In genomic region chr19:4897146-4897545, GRCh38 we compare ENCODE assay signal across 21 cellular contexts. TPM values are rescaled to one million over a fixed set of nuclear protein-coding genes. Genes with fewer than 3 reads are reported as not detected.
"Had no signal": no experiment of that assay in that cellular context is flagged by ENCODE, and none has a peak within 500 bp of the region (broad histone marks: within the 10 kb centered on the region; RNA-seq: fewer than 3 reads in every experiment).

No MANE protein-coding gene starts in this region.

- H3K4me1 ChIP-seq: suprapubic skin had no signal

- ATAC-seq: activated CD4-positive, alpha-beta T cell treated with anti-CD3 and anti-CD28 coated beads for 36 hours; mucosa of descending colon; natural killer cell; right cardiac atrium had no signal

- H3K27me3 ChIP-seq: dorsolateral prefrontal cortex, suprapubic skin had no signal

- H3K36me3 ChIP-seq: left ventricle myocardium inferior, suprapubic skin, WERI-Rb-1 had no signal

- H3K27ac ChIP-seq: dorsolateral prefrontal cortex, left ventricle myocardium inferior, suprapubic skin, WERI-Rb-1 had no signal

- H3K9me3 ChIP-seq: left ventricle myocardium inferior, mucosa of descending colon, suprapubic skin had no signal

- H3K4me3 ChIP-seq: dorsolateral prefrontal cortex, left ventricle myocardium inferior, mucosa of descending colon, suprapubic skin had no signal

- DNase-seq: activated CD4-positive, alpha-beta memory T cell treated with anti-CD3 and anti-CD28 coated beads, Interleukin-2, amount 10 ng/mL, durations not matched to agents 7 days and 5 days; activated CD4-positive, alpha-beta T cell treated with anti-CD3 and anti-CD28 coated beads for 36 hours; activated CD8-positive, alpha-beta memory T cell treated with anti-CD3 and anti-CD28 coated beads, Interleukin-2, amount 50 U/mL, for 4 hours; activated effector memory CD4-positive, alpha-beta T cell treated with anti-CD3 and anti-CD28 coated beads, Interleukin-2, amount 50 U/mL, for 16 hours; activated T-cell treated with anti-CD3 and anti-CD28 coated beads, Interleukin-2, amount 50 U/mL, for 48 hours; amniotic stem cell; dorsolateral prefrontal cortex; endodermal cell; islet precursor cell; left ventricle myocardium inferior; mucosa of descending colon; natural killer cell; occipital lobe; right cardiac atrium; small intestine; T-helper 1 cell; trophoblast cell; WERI-Rb-1 had no signal

RNA-seq across cellular contexts. Expression of gene ARRDC5, which starts 5.5 kb away (rescaled TPM):
- total RNA-seq: activated CD4-positive, alpha-beta T cell treated with anti-CD3 and anti-CD28 coated beads for 36 hours; cardiac septum; endodermal cell; left ventricle myocardium inferior; occipital lobe; progenitor cell of endocrine pancreas had no signal
